In the genomic region with DNA sequence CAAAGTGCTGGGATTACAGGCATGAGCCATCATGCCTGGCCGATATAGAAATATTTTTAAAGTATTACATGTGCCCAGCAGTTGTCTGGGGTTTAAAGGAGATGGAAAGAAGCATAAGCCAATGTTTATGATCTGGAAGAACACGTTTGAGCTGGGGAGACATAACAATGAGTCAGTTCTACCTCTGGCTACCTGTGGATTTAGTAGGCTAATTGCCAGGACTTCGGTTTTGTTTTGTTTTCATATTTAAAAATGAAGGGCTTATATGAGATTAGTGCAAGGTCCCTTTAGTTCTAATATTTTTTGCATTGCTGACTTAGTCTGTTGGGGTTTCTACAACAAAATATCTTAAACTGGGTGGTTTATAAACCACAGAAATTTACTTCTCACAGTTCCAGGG, we compare ENCODE assay signal across 15 cellular contexts. TPM values are rescaled to one million over a fixed set of nuclear protein-coding genes. Genes with fewer than 3 reads are reported as not detected.
DNase-seq lines count a peak whose midpoint lies in the region; ATAC-seq and TF ChIP-seq lines count a peak whose summit lies in the region.
"Had no signal": no experiment of that assay in that cellular context is flagged by ENCODE, and none has a peak within 500 bp of the region (broad histone marks: within the 10 kb centered on the region; RNA-seq: fewer than 3 reads in every experiment).

No MANE protein-coding gene starts in this region.

- TF ChIP-seq CTCF in heart left ventricle (IDR thresholded peaks at IDR 0.05) (no peak), right lobe of liver (IDR thresholded peaks at IDR 0.05) (no peak), upper lobe of left lung (IDR thresholded peaks at IDR 0.05) (no peak), coronary artery (IDR thresholded peaks at IDR 0.05) (no peak), omental fat pad (IDR thresholded peaks at IDR 0.05) (no peak)

- TF ChIP-seq POLR2A in heart left ventricle (IDR thresholded peaks at IDR 0.05) (no peak), right lobe of liver (IDR thresholded peaks at IDR 0.05) (no peak), upper lobe of left lung (IDR thresholded peaks at IDR 0.05) (no peak)

- no peaks in the 10 kb centered on the region for H3K36me3 ChIP-seq in heart left ventricle
- no peaks in the 10 kb centered on the region for H3K36me3 ChIP-seq in right lobe of liver
- H3K36me3 ChIP-seq in upper lobe of left lung: no peaks in the 10 kb centered on the region

- no peak for TF ChIP-seq EP300 in upper lobe of left lung (IDR thresholded peaks at IDR 0.05)

- intact Hi-C loops in heart left ventricle (cut with DNase I) (loop anchor here in 1 of 10 donors (10.0 kb wide), 1 partner anchor 49 kb away; no protein-coding TSS in a partner anchor), left ventricle myocardium superior (cut with micrococcal nuclease) (no loop called here), right lobe of liver (cut with DNase I) (no loop called here)

- 82 to 90% (median 85%) methylated on average over 3 of the region's 3 CpGs for WGBS in heart left ventricle, 4 donors
- 54% methylated on average over 2 of the region's 3 CpGs for WGBS in right lobe of liver (ENCODE audit: insufficient coverage, low coverage, low lambda C conversion rate, missing lambda C conversion rate)
- 63 to 77% methylated on average over 3 of the region's 3 CpGs for WGBS in upper lobe of left lung, 2 donors

- ATAC-seq in heart left ventricle (no peak), left ventricle myocardium superior (no peak), right lobe of liver (no peak), upper lobe of left lung (ENCODE audit: low FRiP score in 2 of 2) (no peak), omental fat pad (ENCODE audit: low FRiP score) (no peak)
- ATAC-seq: activated CD4-positive, CD25-positive, alpha-beta regulatory T cell treated with anti-CD3 and anti-CD28 coated beads, Interleukin-2, amount 50 U/mL, for 24 hours had no signal

- H3K4me3 ChIP-seq in heart left ventricle (no peak overlapping the region), right lobe of liver (no peak overlapping the region), upper lobe of left lung (no peak overlapping the region), coronary artery (no peak overlapping the region)

- H3K27ac ChIP-seq in heart left ventricle (peak overlapping the region in 9 of 12 donors; percentile 20 to 68 (median 46)), right lobe of liver (peak overlapping the region in 2 of 3 donors; percentile 68 to 71), upper lobe of left lung (peak overlapping the region in 3 of 4 donors; percentile 28 to 42 (median 40)), coronary artery (no peak overlapping the region)

- H3K27me3 ChIP-seq in heart left ventricle: no peaks in the 10 kb centered on the region
- H3K27me3 ChIP-seq in right lobe of liver: no peaks in the 10 kb centered on the region
- H3K27me3 ChIP-seq in upper lobe of left lung: no peaks in the 10 kb centered on the region

- H3K9me3 ChIP-seq in heart left ventricle (no peaks in the 10 kb centered on the region), right lobe of liver (no peaks in the 10 kb centered on the region), upper lobe of left lung (no peaks in the 10 kb centered on the region)

- DNase-seq in heart left ventricle (no peak), left ventricle myocardium superior (no peak), amniotic epithelial cell (ENCODE audit: low read depth) (peak; percentile 19), right lobe of liver (no peak), upper lobe of left lung (no peak), coronary artery (ENCODE audit: low spot score) (no peak), NCI-H345 treated with DMSO at 0.1 percent for 48 hours (lab: John Stamatoyannopoulos, UW; ENCODE audit: unreplicated experiment) (no peak), omental fat pad (ENCODE audit: low spot score) (no peak)
- DNase-seq: activated T-cell treated with anti-CD3 and anti-CD28 coated beads, Interleukin-2, amount 50 U/mL, for 48 hours; DMS 273 treated with DMSO at 0.1 percent for 48 hours; NCI-H1105; NCI-H2227 treated with DMSO at 0.1 percent for 48 hours; SW 1271 had no signal

- H3K4me1 ChIP-seq in heart left ventricle (peaks cover 0 to 54% (median 13%) of the 10 kb centered on the region in 12 donors), right lobe of liver (peaks cover 0 to 46% (median 21%) of the 10 kb centered on the region in 4 donors), upper lobe of left lung (peaks cover 23 to 25% (median 24%) of the 10 kb centered on the region in 4 donors)

RNA-seq across cellular contexts. Expression of gene TNFSF10, which starts 22.9 kb away (rescaled TPM):
- total RNA-seq in heart left ventricle: 10 to 100 TPM in 8 of 9 donors, 1 to 10 TPM in 1; 7.0 to 80.4 (median 22.4) TPM
- 10 to 100 TPM; 15.2 to 18.3 TPM for polyA plus RNA-seq in heart left ventricle
- total RNA-seq in left ventricle myocardium superior: 18.8 TPM
- 10 to 100 TPM; 12.9 to 57.6 (median 40.0) TPM for total RNA-seq in right lobe of liver
- total RNA-seq in upper lobe of left lung: 10 to 100 TPM; 41.0 to 95.2 (median 76.8) TPM
- total RNA-seq in omental fat pad: 100 to 1,000 TPM in 2 of 4 donors, 10 to 100 TPM in 2; 23.8 to 220 (median 121) TPM
- total RNA-seq: neural crest cell had no signal

Comparison
In these comparisons a context has a peak if more than half of its experiments do, and no peak if none do; other contexts are left out.
1. H3K27ac ChIP-seq: peak in heart left ventricle (9 of 12), right lobe of liver (2 of 3) and upper lobe of left lung (3 of 4); none in coronary artery (0 of 2).